24 cellular contexts compared by ENCODE assay signal in genomic region chr22:19763141-19764049, GRCh38. TPM values are rescaled to one million over a fixed set of nuclear protein-coding genes. Genes with fewer than 3 reads are reported as not detected.
DNase-seq lines count a peak whose midpoint lies in the region; ATAC-seq, FAIRE-seq and TF ChIP-seq lines count a peak whose summit lies in the region.
"Had no signal": no experiment of that assay in that cellular context is flagged by ENCODE, and none has a peak within 500 bp of the region (broad histone marks: within the 10 kb centered on the region; RNA-seq: fewer than 3 reads in every experiment).

No MANE protein-coding gene starts in this region.

- H3K36me3 ChIP-seq in HAP-1 (replicated peaks) (peaks cover 35% of the 10 kb centered on the region), mesendoderm (ENCODE audit: control insufficient read depth, insufficient read depth, low read length) (no peaks in the 10 kb centered on the region), small intestine (ENCODE audit: control insufficient read depth in 2 of 2, insufficient read depth in 2 of 2, low read length in 2 of 2) (no peaks in the 10 kb centered on the region)
- H3K36me3 ChIP-seq: BLaER1 treated with 17β-estradiol and CSF1 and Interleukin-3, amounts not matched to agents 10 nM and 100 nM; left ventricle myocardium inferior; neural progenitor cell; right lobe of liver had no signal

- no peak overlapping the region for H3K9ac ChIP-seq in mesendoderm (ENCODE audit: low read length)
- H3K9ac ChIP-seq: BLaER1 treated with 17β-estradiol and CSF1 and Interleukin-3, amounts not matched to agents 10 nM and 100 nM; neural progenitor cell had no signal

- intact Hi-C loops in lower leg skin (cut with DNase I; ENCODE audit: low total_unique reads) = no loop called here

- no peaks in the 10 kb centered on the region for H3K79me2 ChIP-seq in mesendoderm (ENCODE audit: control insufficient read depth, insufficient read depth, low read length)

- peak overlapping the region; percentile 45 for H3K23ac ChIP-seq in mesendoderm (ENCODE audit: low read length)

- H4K5ac ChIP-seq in mesendoderm (ENCODE audit: low read length) = no peak overlapping the region

- no peak for TF ChIP-seq POLR2A in lower leg skin (IDR thresholded peaks at IDR 0.05)

- DNase-seq in HAP-1 (ENCODE audit: low spot score in 2 of 2) = no peak
- DNase-seq in mesendoderm = no peak
- DNase-seq in small intestine = peak; percentile 20
- DNase-seq in lower leg skin (ENCODE audit: low spot score in 2 of 2) = no peak
- DNase-seq: activated CD4-positive, alpha-beta T cell treated with anti-CD3 and anti-CD28 coated beads, Interleukin-2, amount 10 ng/mL, durations not matched to agents 24 days and 14 days; activated CD8-positive, alpha-beta memory T cell treated with anti-CD3 and anti-CD28 coated beads for 24 hours; activated T-cell treated with anti-CD3 and anti-CD28 coated beads for 4 hours; COR-L47; left ventricle myocardium inferior; NCI-H1417; NCI-H2029; NCI-H526 treated with DMSO at 0.1 percent for 48 hours; right lobe of liver; SHP77 treated with DMSO at 0.1 percent for 48 hours had no signal

- H4K8ac ChIP-seq in mesendoderm (ENCODE audit: low read depth, low read length) = no peak overlapping the region

- H3K27ac ChIP-seq in VCaP = peak overlapping the region; percentile 94; the same call in 1 of the 2 replicates
- H3K27ac ChIP-seq in mesendoderm (ENCODE audit: low read depth, low read length) = no peak overlapping the region
- no peak overlapping the region for H3K27ac ChIP-seq in small intestine (ENCODE audit: low read depth in 1 of 2, low read length in 1 of 2)
- H3K27ac ChIP-seq: BLaER1 treated with 17β-estradiol and CSF1 and Interleukin-3, amounts not matched to agents 10 nM and 100 nM; left ventricle myocardium inferior; neural progenitor cell; right lobe of liver had no signal

- H3K27me3 ChIP-seq in HAP-1 (ENCODE audit: low read depth) (no peaks in the 10 kb centered on the region), mesendoderm (ENCODE audit: insufficient read depth, low read length, poor library complexity) (peaks cover 88% of the 10 kb centered on the region), small intestine (ENCODE audit: control insufficient read depth in 2 of 2, insufficient read depth in 2 of 2, low read length in 2 of 2) (peaks cover 35 to 54% of the 10 kb centered on the region in 2 donors)

- no peak overlapping the region for H2AK5ac ChIP-seq in mesendoderm (ENCODE audit: low read length)

- H3K4me3 ChIP-seq in HAP-1 (peak overlapping the region; percentile 60), mesendoderm (ENCODE audit: low read length) (no peak overlapping the region), small intestine (ENCODE audit: low read depth in 1 of 2, low read length in 2 of 2) (no peak overlapping the region), lower leg skin (ENCODE audit: low read depth, poor library complexity, severe bottlenecking) (no peak overlapping the region)
- H3K4me3 ChIP-seq: BLaER1 treated with 17β-estradiol and CSF1 and Interleukin-3, amounts not matched to agents 10 nM and 100 nM; left ventricle myocardium inferior; neural progenitor cell; right lobe of liver had no signal

- no peak overlapping the region for H3K18ac ChIP-seq in mesendoderm (ENCODE audit: low read length)

- H2BK15ac ChIP-seq in mesendoderm (replicated peaks; ENCODE audit: low read depth) = no peak overlapping the region

- no peak overlapping the region for H2BK120ac ChIP-seq in mesendoderm (ENCODE audit: low read depth, low read length)

- H3K4me2 ChIP-seq in mesendoderm (ENCODE audit: low read length) = no peak overlapping the region
- H3K4me2 ChIP-seq: BLaER1 treated with 17β-estradiol and CSF1 and Interleukin-3, amounts not matched to agents 10 nM and 100 nM; neural progenitor cell had no signal

- no peak overlapping the region for H3K4ac ChIP-seq in mesendoderm (ENCODE audit: low read depth, low read length)

- no peak overlapping the region for H2BK5ac ChIP-seq in mesendoderm (ENCODE audit: low read length)

- H3K79me1 ChIP-seq in mesendoderm (ENCODE audit: low read length) = no peaks in the 10 kb centered on the region

- H3K56ac ChIP-seq in mesendoderm (ENCODE audit: low read length) = no peak overlapping the region

- in situ Hi-C loops in HAP-1 (cut with MboI; ENCODE audit: low sequenced_read_pairs) = no loop called here

- ATAC-seq in GM21825 (IDR thresholded peaks at IDR 0.05; ENCODE audit: unreplicated experiment) = no peak
- no peak for ATAC-seq in GM19463 (IDR thresholded peaks at IDR 0.05; ENCODE audit: unreplicated experiment)
- ATAC-seq: right lobe of liver; stimulated activated memory B cell treated with anti-CD40 and anti-IgM and Interleukin-4, amounts not matched to agents 10 μg/mL and 1 μg/mL and 100 μg/mL, for 72 hours had no signal

- TF ChIP-seq CTCF in VCaP (conservative IDR thresholded peaks at IDR 0.05) (no peak), lower leg skin (IDR thresholded peaks at IDR 0.05) (no peak)

- no CpG with 5 or more reads among the region's 38 CpGs for WGBS in mesendoderm (ENCODE audit: extremely low coverage, insufficient coverage, low lambda C conversion rate)
- 29 to 48% (median 43%) methylated on average over 35 to 38 of the region's 38 CpGs for WGBS in small intestine, 3 donors
- WGBS in lower leg skin, 2 donors = 85 to 89% methylated on average over 34 to 38 of the region's 38 CpGs

- peaks cover 3% of the 10 kb centered on the region; the same call in 1 of the 2 replicates for H3K4me1 ChIP-seq in HAP-1
- peaks cover 3% of the 10 kb centered on the region for H3K4me1 ChIP-seq in mesendoderm (ENCODE audit: control insufficient read depth, low read depth, low read length)
- H3K4me1 ChIP-seq in small intestine (ENCODE audit: control insufficient read depth in 2 of 2, insufficient read depth in 1 of 2, low read depth in 1 of 2, low read length in 1 of 2) = peaks cover 0 to 4% of the 10 kb centered on the region in 2 donors

- FAIRE-seq in small intestine (lab: Jason Lieb, UNC) = no peak
- FAIRE-seq: GM12892, keratinocyte had no signal

- H3K9me3 ChIP-seq in HAP-1 = no peaks in the 10 kb centered on the region
- H3K9me3 ChIP-seq in small intestine (ENCODE audit: control insufficient read depth, low read depth) = no peaks in the 10 kb centered on the region
- H3K9me3 ChIP-seq: BLaER1 treated with 17β-estradiol and CSF1 and Interleukin-3, amounts not matched to agents 10 nM and 100 nM; left ventricle myocardium inferior; right lobe of liver had no signal

RNA-seq across cellular contexts. Expression of gene TBX1, which starts 2.8 kb away (rescaled TPM):
- polyA plus RNA-seq in mesendoderm (2013, experiment 1 of 2) = 0.03 TPM
- polyA plus RNA-seq in mesendoderm (2013, experiment 2 of 2) = 0.10 TPM
- polyA plus RNA-seq in small intestine = 1 to 10 TPM in 2 of 3 donors, not detected in 1; 1.1 to 4.8 TPM
- total RNA-seq in lower leg skin = 10 to 100 TPM in 1 of 4 donors, 1 to 10 TPM in 3; 1.5 to 14.1 (median 4.9) TPM
- total RNA-seq: activated CD4-positive, alpha-beta T cell treated with anti-CD3 and anti-CD28 coated beads, Interleukin-2, amount 10 ng/mL, durations not matched to agents 24 days and 14 days; epithelial cell of proximal tubule had no signal

RNA-seq across cellular contexts. Expression of gene GP1BB, which starts 40.1 kb away (rescaled TPM):
- 0.52 TPM for polyA plus RNA-seq in mesendoderm (2013, experiment 1 of 2)
- 0.45 TPM for polyA plus RNA-seq in mesendoderm (2013, experiment 2 of 2)
- 1 to 10 TPM in 2 of 3 donors, under 1 TPM in 1; 0.67 to 1.4 (median 1.3) TPM for polyA plus RNA-seq in small intestine
- 10 to 100 TPM; 39.8 to 65.1 (median 51.0) TPM for total RNA-seq in lower leg skin
- total RNA-seq: activated CD4-positive, alpha-beta T cell treated with anti-CD3 and anti-CD28 coated beads, Interleukin-2, amount 10 ng/mL, durations not matched to agents 24 days and 14 days; HT1080; left ventricle myocardium inferior had no signal

RNA-seq across cellular contexts. Expression of gene SEPTIN5, which starts 49.1 kb away (rescaled TPM):
- polyA plus RNA-seq in mesendoderm (2013, experiment 1 of 2) = 6.2 TPM
- polyA plus RNA-seq in mesendoderm (2013, experiment 2 of 2) = 5.7 TPM
- polyA plus RNA-seq in small intestine = 1 to 10 TPM; 2.2 to 9.9 (median 2.2) TPM
- 100 to 1,000 TPM; 102 to 193 (median 125) TPM for total RNA-seq in lower leg skin
